8 cellular contexts compared by ENCODE assay signal in genomic region chr2:157628532-157629415, GRCh38. TPM values are rescaled to one million over a fixed set of nuclear protein-coding genes. Genes with fewer than 3 reads are reported as not detected.
DNase-seq lines count a peak whose midpoint lies in the region; ATAC-seq and TF ChIP-seq lines count a peak whose summit lies in the region.

ACVR1C (minus strand) TSS chr2:157628864; CDS start chr2:157628644, 220 bp downstream.

- intact Hi-C loops in dorsolateral prefrontal cortex (cut with DNase I), result loop anchor here in 1 of 2 donors (2.0 to 10.0 kb wide), 5 partner anchors 38 to 386 kb away; partner anchors contain the start of gene ACVR1
- intact Hi-C loops in right lobe of liver (cut with DNase I), result no loop called here

- DNase-seq in NCI-H2196 treated with DMSO at 0.1 percent for 48 hours (lab: John Stamatoyannopoulos, UW; ENCODE audit: unreplicated experiment), result peak; percentile 63
- DNase-seq in activated CD4-positive, alpha-beta T cell treated with anti-CD3 and anti-CD28 coated beads, Interleukin-2, amount 50 U/mL, for 4 hours, result peak; percentile 46 to 51
- DNase-seq in dorsolateral prefrontal cortex, result peak; percentile 25 to 83 (median 75)
- peak; percentile 72 to 87 (median 86) for DNase-seq in right lobe of liver
- DNase-seq in stimulated activated CD4-positive, alpha-beta T cell treated with anti-CD3 and anti-CD28 coated beads, Interleukin-4, amount 100 ng/mL, for 1 hour, result peak; percentile 62

- no peaks in the 10 kb centered on the region for H3K79me2 ChIP-seq in ACC112 (ENCODE audit: control insufficient read depth, insufficient read depth, low read length, unreplicated experiment)

- H3K27me3 ChIP-seq in ACC112 (ENCODE audit: insufficient read depth, low read length), result peaks cover 21% of the 10 kb centered on the region
- H3K27me3 ChIP-seq in dorsolateral prefrontal cortex, result no peaks in the 10 kb centered on the region
- H3K27me3 ChIP-seq in right lobe of liver, result no peaks in the 10 kb centered on the region

- H3K4me1 ChIP-seq in ACC112 (ENCODE audit: control insufficient read depth, insufficient read depth, low read length, unreplicated experiment), result no peaks in the 10 kb centered on the region
- H3K4me1 ChIP-seq in right lobe of liver, result no peaks in the 10 kb centered on the region

- WGBS in right lobe of liver (ENCODE audit: insufficient coverage, low coverage, low lambda C conversion rate, missing lambda C conversion rate), result 0% methylated on average over 9 of the region's 76 CpGs

- peak; percentile 86 for ATAC-seq in GM18519 (IDR thresholded peaks at IDR 0.05; ENCODE audit: low FRiP score, unreplicated experiment)
- peak; percentile 76 for ATAC-seq in HG03064 (IDR thresholded peaks at IDR 0.05; ENCODE audit: low read depth, unreplicated experiment)
- ATAC-seq in right lobe of liver, result peak; percentile 89 to 95 (median 92)

- peak; percentile 52 for TF ChIP-seq POLR2A in right lobe of liver (IDR thresholded peaks at IDR 0.05)

- H3K9me3 ChIP-seq in right lobe of liver, result no peaks in the 10 kb centered on the region

- H3K4me3 ChIP-seq in ACC112 (ENCODE audit: low read depth, low read length), result peak within 1 kb of the TSS; percentile 82
- H3K4me3 ChIP-seq in dorsolateral prefrontal cortex, result peak within 1 kb of the TSS; percentile 49 to 91 (median 75)
- peak within 1 kb of the TSS; percentile 63 to 65 (median 65) for H3K4me3 ChIP-seq in right lobe of liver

- peak in 55 of 56 donors; percentile 47 to 83 (median 68) for TF ChIP-seq CTCF in dorsolateral prefrontal cortex (IDR thresholded peaks at IDR 0.05 in 54 of 56, conservative IDR thresholded peaks at IDR 0.05 in 2 of 56; ENCODE audit: low read depth in 1 of 56, partially characterized antibody in 56 of 56)
- peak; percentile 52 to 68 (median 59) for TF ChIP-seq CTCF in right lobe of liver (IDR thresholded peaks at IDR 0.05)

- H3K27ac ChIP-seq in ACC112 (ENCODE audit: low read depth, low read length), result no peak within 1 kb of the TSS
- H3K27ac ChIP-seq in dorsolateral prefrontal cortex, result peak within 1 kb of the TSS in 58 of 59 donors; percentile 54 to 98 (median 92)
- H3K27ac ChIP-seq in right lobe of liver, result peak within 1 kb of the TSS; percentile 26 to 88 (median 78)

- H3K36me3 ChIP-seq in ACC112 (ENCODE audit: insufficient read depth, low read length) (no peaks in the 10 kb centered on the region), right lobe of liver (no peaks in the 10 kb centered on the region)

- peak within 1 kb of the TSS; percentile 88 for H2AFZ ChIP-seq in ACC112 (ENCODE audit: low read length, unreplicated experiment)

RNA-seq across cellular contexts. Expression of gene ACVR1C, which starts in this region (rescaled TPM):
- total RNA-seq in dorsolateral prefrontal cortex (10 to 100 TPM in 85 of 120 experiments, 1 to 10 TPM in 35; 5.3 to 20.6 (median 11.5) TPM), right lobe of liver (1 to 10 TPM in 5 of 6 experiments, under 1 TPM in 1; 0.37 to 3.9 (median 1.9) TPM)
